ENCODE assay signal across 10 cellular contexts in the genomic region with DNA sequence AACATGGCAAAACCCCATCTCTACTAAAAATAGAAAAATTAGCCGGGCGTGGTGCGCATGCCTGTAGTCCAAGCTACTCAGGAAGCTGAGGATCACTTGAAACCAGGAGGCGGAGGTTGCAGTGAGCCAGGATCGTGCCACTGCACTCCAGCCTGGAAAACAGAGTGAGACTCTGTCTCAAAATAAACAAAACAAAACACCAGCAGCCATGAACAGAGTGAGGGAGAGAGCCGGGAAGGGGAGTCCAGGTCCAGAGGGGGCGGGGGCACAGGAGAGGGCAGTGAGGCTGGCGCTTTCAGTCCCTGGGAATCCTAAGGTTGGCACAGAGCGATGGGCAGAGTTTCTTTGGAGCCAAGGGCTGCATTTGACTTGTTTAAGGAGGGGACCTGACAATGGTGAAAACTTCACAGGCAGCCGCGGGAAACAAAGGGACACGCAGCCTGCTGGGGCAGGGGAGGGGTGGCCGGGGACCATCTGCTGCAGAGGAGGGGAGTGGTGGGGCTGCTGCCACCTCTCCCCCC. TPM values are rescaled to one million over a fixed set of nuclear protein-coding genes. Genes with fewer than 3 reads are reported as not detected.
A peak's percentile ranks its signal among the peaks of the same experiment; 100 is the strongest.
DNase-seq lines count a peak whose midpoint lies in the region; ATAC-seq and TF ChIP-seq lines count a peak whose summit lies in the region.
"Had no signal": no experiment of that assay in that cellular context is flagged by ENCODE, and none has a peak within 500 bp of the region (broad histone marks: within the 10 kb centered on the region; RNA-seq: fewer than 3 reads in every experiment).

No MANE protein-coding gene starts in this region.

- peaks cover 8% of the 10 kb centered on the region for H3K36me3 Mint-ChIP-seq in MCF 10A (ENCODE audit: insufficient read depth, unreplicated experiment)
- peaks cover 45% of the 10 kb centered on the region for H3K36me3 Mint-ChIP-seq in activated T-helper 2 cell treated with anti-CD3 and anti-CD28 coated beads, Interferon-gamma antibody, Interleukin-2, Interleukin-4, amounts not matched to agents 10 μg/mL and 5 μg/mL and 100 μg/mL, durations not matched to agents 14 hours and 24 hours and 36 hours (ENCODE audit: low read depth)

- H3K27ac ChIP-seq in breast epithelium: peak overlapping the region; percentile 6 to 82
- H3K27ac ChIP-seq in lower lobe of right lung: peak overlapping the region; percentile 90
- no peak overlapping the region for H3K27ac ChIP-seq in tibial artery

- no peak for DNase-seq in breast epithelium (ENCODE audit: low spot score in 2 of 2)
- DNase-seq in MCF 10A (ENCODE audit: unreplicated experiment): no peak
- no peak for DNase-seq in activated T-helper 2 cell treated with anti-CD3 and anti-CD28 coated beads, Interferon-gamma antibody, Interleukin-2, Interleukin-4, amounts not matched to agents 10 μg/mL and 5 μg/mL and 100 μg/mL, durations not matched to agents 14 hours and 24 hours and 36 hours (ENCODE audit: low spot score)
- DNase-seq in lower lobe of right lung: no peak
- DNase-seq in tibial artery: no peak
- no peak for DNase-seq in COLO829 (ENCODE audit: low spot score)
- DNase-seq: DMS53 had no signal

- H3K27ac Mint-ChIP-seq in MCF 10A (ENCODE audit: low read depth, unreplicated experiment): no peak overlapping the region
- peak overlapping the region; percentile 91 for H3K27ac Mint-ChIP-seq in activated T-helper 2 cell treated with anti-CD3 and anti-CD28 coated beads, Interferon-gamma antibody, Interleukin-2, Interleukin-4, amounts not matched to agents 10 μg/mL and 5 μg/mL and 100 μg/mL, durations not matched to agents 14 hours and 24 hours and 36 hours
- H3K27ac Mint-ChIP-seq: GM23338 had no signal

- POLR2A ChIA-PET in MCF 10A (lab: Yijun Ruan, JAX): interaction anchor here (0.6 kb wide), 1 partner anchor 994 kb away, joined by 3 read pairs; no protein-coding TSS in a partner anchor

- H3K36me3 ChIP-seq in breast epithelium (no peaks in the 10 kb centered on the region), lower lobe of right lung (peaks cover 16% of the 10 kb centered on the region), tibial artery (no peaks in the 10 kb centered on the region)

- CTCF ChIA-PET in MCF 10A (lab: Yijun Ruan, JAX): no interaction called here

- H3K27me3 ChIP-seq in breast epithelium (no peaks in the 10 kb centered on the region), lower lobe of right lung (ENCODE audit: low read depth) (no peaks in the 10 kb centered on the region), tibial artery (peaks cover 0 to 84% of the 10 kb centered on the region in 2 donors)

- H3K9me3 Mint-ChIP-seq in MCF 10A (ENCODE audit: unreplicated experiment): no peaks in the 10 kb centered on the region
- no peaks in the 10 kb centered on the region for H3K9me3 Mint-ChIP-seq in activated T-helper 2 cell treated with anti-CD3 and anti-CD28 coated beads, Interferon-gamma antibody, Interleukin-2, Interleukin-4, amounts not matched to agents 10 μg/mL and 5 μg/mL and 100 μg/mL, durations not matched to agents 14 hours and 24 hours and 36 hours
- H3K9me3 Mint-ChIP-seq: GM23338 had no signal

- no peak for TF ChIP-seq CTCF in breast epithelium (IDR thresholded peaks at IDR 0.05)
- no peak for TF ChIP-seq CTCF in MCF 10A (IDR thresholded peaks at IDR 0.05; ENCODE audit: unreplicated experiment)
- TF ChIP-seq CTCF in lower lobe of right lung (IDR thresholded peaks at IDR 0.05): no peak
- no peak for TF ChIP-seq CTCF in tibial artery (IDR thresholded peaks at IDR 0.05)

- H3K4me3 Mint-ChIP-seq in MCF 10A (ENCODE audit: unreplicated experiment): no peak overlapping the region
- peak overlapping the region; percentile 98 for H3K4me3 Mint-ChIP-seq in activated T-helper 2 cell treated with anti-CD3 and anti-CD28 coated beads, Interferon-gamma antibody, Interleukin-2, Interleukin-4, amounts not matched to agents 10 μg/mL and 5 μg/mL and 100 μg/mL, durations not matched to agents 14 hours and 24 hours and 36 hours (ENCODE audit: low read depth)
- H3K4me3 Mint-ChIP-seq: GM23338 had no signal

- intact Hi-C loops in breast epithelium (cut with DNase I; ENCODE audit: low total_unique reads): no loop called here
- intact Hi-C loops in MCF 10A (cut with micrococcal nuclease): no loop called here
- intact Hi-C loops in activated T-helper 2 cell treated with anti-CD3 and anti-CD28 coated beads, Interferon-gamma antibody, Interleukin-2, Interleukin-4, amounts not matched to agents 10 μg/mL and 5 μg/mL and 100 μg/mL, durations not matched to agents 14 hours and 24 hours and 36 hours (cut with micrococcal nuclease): no loop called here
- intact Hi-C loops in lower lobe of right lung (cut with DNase I): no loop called here
- intact Hi-C loops in tibial artery (cut with DNase I; ENCODE audit: low total_unique reads): no loop called here

- no peaks in the 10 kb centered on the region for H3K27me3 Mint-ChIP-seq in MCF 10A (ENCODE audit: insufficient read depth, unreplicated experiment)
- H3K27me3 Mint-ChIP-seq in activated T-helper 2 cell treated with anti-CD3 and anti-CD28 coated beads, Interferon-gamma antibody, Interleukin-2, Interleukin-4, amounts not matched to agents 10 μg/mL and 5 μg/mL and 100 μg/mL, durations not matched to agents 14 hours and 24 hours and 36 hours (ENCODE audit: low read depth): no peaks in the 10 kb centered on the region

- peak; percentile 2 to 27 for ATAC-seq in lower lobe of right lung
- no peak for ATAC-seq in GM18520 (IDR thresholded peaks at IDR 0.05; ENCODE audit: unreplicated experiment)
- ATAC-seq in GM19397 (IDR thresholded peaks at IDR 0.05; ENCODE audit: unreplicated experiment): no peak
- ATAC-seq: GM23338 had no signal

- H3K9me3 ChIP-seq in breast epithelium (no peaks in the 10 kb centered on the region), lower lobe of right lung (no peaks in the 10 kb centered on the region), tibial artery (no peaks in the 10 kb centered on the region)

- peaks cover 0 to 5% of the 10 kb centered on the region in 2 donors for H3K4me1 ChIP-seq in breast epithelium
- H3K4me1 ChIP-seq in lower lobe of right lung: peaks cover 41% of the 10 kb centered on the region
- peaks cover 0 to 22% (median 13%) of the 10 kb centered on the region in 4 donors for H3K4me1 ChIP-seq in tibial artery

- H3K4me3 ChIP-seq in breast epithelium (peak overlapping the region; percentile 10 to 62 (median 44)), lower lobe of right lung (peak overlapping the region; percentile 72), tibial artery (peak overlapping the region; percentile 41 to 46)
- H3K4me3 ChIP-seq: GM23338 had no signal

- peaks cover 12% of the 10 kb centered on the region for H3K4me1 Mint-ChIP-seq in MCF 10A (ENCODE audit: insufficient read depth, unreplicated experiment)
- H3K4me1 Mint-ChIP-seq in activated T-helper 2 cell treated with anti-CD3 and anti-CD28 coated beads, Interferon-gamma antibody, Interleukin-2, Interleukin-4, amounts not matched to agents 10 μg/mL and 5 μg/mL and 100 μg/mL, durations not matched to agents 14 hours and 24 hours and 36 hours (ENCODE audit: low read depth): peaks cover 43% of the 10 kb centered on the region

- no TSS peak for BruUV-seq in MCF 10A (replicated peaks; lab: Mats Ljungman, UMichigan)

- no peak for TF ChIP-seq POLR2A in breast epithelium (IDR thresholded peaks at IDR 0.05)

RNA-seq across cellular contexts. Expression of gene MFNG, which starts 2.5 kb away (rescaled TPM):
- total RNA-seq in breast epithelium: 10 to 100 TPM in 2 of 3 donors, 1 to 10 TPM in 1; 9.4 to 20.6 (median 17.8) TPM
- 0.56 and 1.2 TPM in 2 replicates for total RNA-seq in MCF 10A (2022)
- total RNA-seq in activated T-helper 2 cell treated with anti-CD3 and anti-CD28 coated beads, Interferon-gamma antibody, Interleukin-2, Interleukin-4, amounts not matched to agents 10 μg/mL and 5 μg/mL and 100 μg/mL, durations not matched to agents 14 hours and 24 hours and 36 hours: 166 and 168 TPM in 2 replicates
- 71.0 TPM for total RNA-seq in lower lobe of right lung

RNA-seq across cellular contexts. Expression of gene CARD10, which starts 35.6 kb away (rescaled TPM):
- total RNA-seq in breast epithelium (10 to 100 TPM in 2 of 3 donors, 1 to 10 TPM in 1; 2.9 to 12.1 (median 10.2) TPM), MCF 10A (2022) (20.6 and 22.7 TPM in 2 replicates), lower lobe of right lung (14.9 TPM)
- 0.09 TPM in 1 of 2 replicates, not detected in the other for total RNA-seq in activated T-helper 2 cell treated with anti-CD3 and anti-CD28 coated beads, Interferon-gamma antibody, Interleukin-2, Interleukin-4, amounts not matched to agents 10 μg/mL and 5 μg/mL and 100 μg/mL, durations not matched to agents 14 hours and 24 hours and 36 hours

RNA-seq across cellular contexts. Expression of gene ELFN2, which starts 56.4 kb away (rescaled TPM):
- total RNA-seq in breast epithelium (not detected), MCF 10A (2022) (4.2 and 5.1 TPM in 2 replicates), lower lobe of right lung (0.89 TPM)
- 0.11 TPM in 2 replicates for total RNA-seq in activated T-helper 2 cell treated with anti-CD3 and anti-CD28 coated beads, Interferon-gamma antibody, Interleukin-2, Interleukin-4, amounts not matched to agents 10 μg/mL and 5 μg/mL and 100 μg/mL, durations not matched to agents 14 hours and 24 hours and 36 hours

Comparison
In these comparisons a context has a peak if more than half of its experiments do, and no peak if none do; other contexts are left out.
1. H3K27ac ChIP-seq: peak in breast epithelium (2 of 2) and lower lobe of right lung (single experiment); none in tibial artery (0 of 2).
2. ATAC-seq: peak in lower lobe of right lung (2 of 2); none in GM18520 (single experiment) and GM19397 (single experiment).
3. Peak in every context shown above with its lines, with median percentiles within 50 percentile points of each other: H3K4me3 ChIP-seq.